ENCODE assay signal across 1 cellular context in the genomic region with DNA sequence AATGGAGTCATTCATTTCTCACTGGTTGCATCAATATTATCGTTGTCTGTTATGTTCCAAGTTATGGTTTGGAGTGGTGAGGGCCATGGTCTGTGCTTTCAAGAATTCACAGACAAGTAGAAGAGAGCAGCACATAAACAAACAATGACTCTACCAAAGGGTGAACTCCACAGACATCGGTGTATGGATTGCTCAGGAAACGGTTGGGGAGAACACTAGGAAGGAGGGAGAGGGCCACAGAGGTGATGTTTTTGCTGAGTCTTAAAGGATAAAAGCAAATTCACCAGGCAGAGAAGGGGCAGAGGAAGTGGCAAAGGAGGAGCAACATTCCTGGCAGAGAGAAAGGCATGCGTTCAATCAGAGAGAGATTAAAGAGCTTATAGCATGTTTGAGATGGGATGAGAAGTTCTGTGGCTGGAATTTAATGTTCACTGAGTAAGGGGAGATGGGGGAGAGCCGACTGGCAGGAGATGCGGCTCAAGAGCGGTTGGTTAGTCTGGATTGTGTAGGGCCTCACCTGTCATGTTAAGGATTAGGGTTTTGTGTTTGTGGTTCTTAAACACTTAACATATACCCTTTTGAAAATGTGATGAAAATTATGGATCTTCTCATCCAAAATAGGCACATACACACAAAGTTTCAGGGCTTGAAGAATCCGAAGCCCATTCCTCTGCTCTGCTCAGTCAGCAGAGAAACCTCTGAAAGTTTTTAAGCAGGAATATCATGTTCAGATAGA.
TF ChIP-seq lines count a peak whose summit lies in the region.

No MANE protein-coding gene starts in this region.

TF ChIP-seq in H1, 55 proteins besides CTCF, POLR2A, EP300 and RAD21:
- TF ChIP-seq TCF12 (IDR thresholded peaks at IDR 0.05; ENCODE audit: low read depth, low read length) (no peak), SRF (IDR thresholded peaks at IDR 0.05; ENCODE audit: low read depth, low read length) (no peak), SIX5 (IDR thresholded peaks at IDR 0.05; ENCODE audit: low read depth, low read length) (no peak), HDAC2 (IDR thresholded peaks at IDR 0.05; ENCODE audit: borderline replicate concordance in 1 of 2, low read depth in 2 of 2, low read length in 2 of 2) (no peak), CBX8 (IDR thresholded peaks at IDR 0.05; ENCODE audit: borderline replicate concordance, low read depth, low read length) (no peak), SP2 (IDR thresholded peaks at IDR 0.05; ENCODE audit: low read length) (no peak), SIN3A (conservative IDR thresholded peaks at IDR 0.05 in 1 of 2, IDR thresholded peaks at IDR 0.05 in 1 of 2; ENCODE audit: low read depth in 1 of 2, low read length in 2 of 2) (no peak), ZNF274 (IDR thresholded peaks at IDR 0.05; ENCODE audit: borderline replicate concordance, extremely low read depth, low read length) (no peak), JUND (IDR thresholded peaks at IDR 0.05; ENCODE audit: low read length) (no peak), POU5F1 (IDR thresholded peaks at IDR 0.05; ENCODE audit: low read depth, low read length) (no peak), HDAC6 (IDR thresholded peaks at IDR 0.05; ENCODE audit: low read depth, low read length) (no peak), CREB1 (IDR thresholded peaks at IDR 0.05) (no peak), KDM1A (IDR thresholded peaks at IDR 0.05; ENCODE audit: borderline replicate concordance, low read length) (no peak), ASH2L (IDR thresholded peaks at IDR 0.05; ENCODE audit: low read length) (no peak), CEBPB (IDR thresholded peaks at IDR 0.05; ENCODE audit: low read depth, low read length) (no peak), BACH1 (IDR thresholded peaks at IDR 0.05; ENCODE audit: low read length) (no peak)
- TF ChIP-seq, protein P1, sequence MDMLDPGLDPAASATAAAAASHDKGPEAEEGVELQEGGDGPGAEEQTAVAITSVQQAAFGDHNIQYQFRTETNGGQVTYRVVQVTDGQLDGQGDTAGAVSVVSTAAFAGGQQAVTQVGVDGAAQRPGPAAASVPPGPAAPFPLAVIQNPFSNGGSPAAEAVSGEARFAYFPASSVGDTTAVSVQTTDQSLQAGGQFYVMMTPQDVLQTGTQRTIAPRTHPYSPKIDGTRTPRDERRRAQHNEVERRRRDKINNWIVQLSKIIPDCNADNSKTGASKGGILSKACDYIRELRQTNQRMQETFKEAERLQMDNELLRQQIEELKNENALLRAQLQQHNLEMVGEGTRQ (IDR thresholded peaks at IDR 0.05; ENCODE audit: low read length) = no peak
- TF ChIP-seq, protein P2, sequence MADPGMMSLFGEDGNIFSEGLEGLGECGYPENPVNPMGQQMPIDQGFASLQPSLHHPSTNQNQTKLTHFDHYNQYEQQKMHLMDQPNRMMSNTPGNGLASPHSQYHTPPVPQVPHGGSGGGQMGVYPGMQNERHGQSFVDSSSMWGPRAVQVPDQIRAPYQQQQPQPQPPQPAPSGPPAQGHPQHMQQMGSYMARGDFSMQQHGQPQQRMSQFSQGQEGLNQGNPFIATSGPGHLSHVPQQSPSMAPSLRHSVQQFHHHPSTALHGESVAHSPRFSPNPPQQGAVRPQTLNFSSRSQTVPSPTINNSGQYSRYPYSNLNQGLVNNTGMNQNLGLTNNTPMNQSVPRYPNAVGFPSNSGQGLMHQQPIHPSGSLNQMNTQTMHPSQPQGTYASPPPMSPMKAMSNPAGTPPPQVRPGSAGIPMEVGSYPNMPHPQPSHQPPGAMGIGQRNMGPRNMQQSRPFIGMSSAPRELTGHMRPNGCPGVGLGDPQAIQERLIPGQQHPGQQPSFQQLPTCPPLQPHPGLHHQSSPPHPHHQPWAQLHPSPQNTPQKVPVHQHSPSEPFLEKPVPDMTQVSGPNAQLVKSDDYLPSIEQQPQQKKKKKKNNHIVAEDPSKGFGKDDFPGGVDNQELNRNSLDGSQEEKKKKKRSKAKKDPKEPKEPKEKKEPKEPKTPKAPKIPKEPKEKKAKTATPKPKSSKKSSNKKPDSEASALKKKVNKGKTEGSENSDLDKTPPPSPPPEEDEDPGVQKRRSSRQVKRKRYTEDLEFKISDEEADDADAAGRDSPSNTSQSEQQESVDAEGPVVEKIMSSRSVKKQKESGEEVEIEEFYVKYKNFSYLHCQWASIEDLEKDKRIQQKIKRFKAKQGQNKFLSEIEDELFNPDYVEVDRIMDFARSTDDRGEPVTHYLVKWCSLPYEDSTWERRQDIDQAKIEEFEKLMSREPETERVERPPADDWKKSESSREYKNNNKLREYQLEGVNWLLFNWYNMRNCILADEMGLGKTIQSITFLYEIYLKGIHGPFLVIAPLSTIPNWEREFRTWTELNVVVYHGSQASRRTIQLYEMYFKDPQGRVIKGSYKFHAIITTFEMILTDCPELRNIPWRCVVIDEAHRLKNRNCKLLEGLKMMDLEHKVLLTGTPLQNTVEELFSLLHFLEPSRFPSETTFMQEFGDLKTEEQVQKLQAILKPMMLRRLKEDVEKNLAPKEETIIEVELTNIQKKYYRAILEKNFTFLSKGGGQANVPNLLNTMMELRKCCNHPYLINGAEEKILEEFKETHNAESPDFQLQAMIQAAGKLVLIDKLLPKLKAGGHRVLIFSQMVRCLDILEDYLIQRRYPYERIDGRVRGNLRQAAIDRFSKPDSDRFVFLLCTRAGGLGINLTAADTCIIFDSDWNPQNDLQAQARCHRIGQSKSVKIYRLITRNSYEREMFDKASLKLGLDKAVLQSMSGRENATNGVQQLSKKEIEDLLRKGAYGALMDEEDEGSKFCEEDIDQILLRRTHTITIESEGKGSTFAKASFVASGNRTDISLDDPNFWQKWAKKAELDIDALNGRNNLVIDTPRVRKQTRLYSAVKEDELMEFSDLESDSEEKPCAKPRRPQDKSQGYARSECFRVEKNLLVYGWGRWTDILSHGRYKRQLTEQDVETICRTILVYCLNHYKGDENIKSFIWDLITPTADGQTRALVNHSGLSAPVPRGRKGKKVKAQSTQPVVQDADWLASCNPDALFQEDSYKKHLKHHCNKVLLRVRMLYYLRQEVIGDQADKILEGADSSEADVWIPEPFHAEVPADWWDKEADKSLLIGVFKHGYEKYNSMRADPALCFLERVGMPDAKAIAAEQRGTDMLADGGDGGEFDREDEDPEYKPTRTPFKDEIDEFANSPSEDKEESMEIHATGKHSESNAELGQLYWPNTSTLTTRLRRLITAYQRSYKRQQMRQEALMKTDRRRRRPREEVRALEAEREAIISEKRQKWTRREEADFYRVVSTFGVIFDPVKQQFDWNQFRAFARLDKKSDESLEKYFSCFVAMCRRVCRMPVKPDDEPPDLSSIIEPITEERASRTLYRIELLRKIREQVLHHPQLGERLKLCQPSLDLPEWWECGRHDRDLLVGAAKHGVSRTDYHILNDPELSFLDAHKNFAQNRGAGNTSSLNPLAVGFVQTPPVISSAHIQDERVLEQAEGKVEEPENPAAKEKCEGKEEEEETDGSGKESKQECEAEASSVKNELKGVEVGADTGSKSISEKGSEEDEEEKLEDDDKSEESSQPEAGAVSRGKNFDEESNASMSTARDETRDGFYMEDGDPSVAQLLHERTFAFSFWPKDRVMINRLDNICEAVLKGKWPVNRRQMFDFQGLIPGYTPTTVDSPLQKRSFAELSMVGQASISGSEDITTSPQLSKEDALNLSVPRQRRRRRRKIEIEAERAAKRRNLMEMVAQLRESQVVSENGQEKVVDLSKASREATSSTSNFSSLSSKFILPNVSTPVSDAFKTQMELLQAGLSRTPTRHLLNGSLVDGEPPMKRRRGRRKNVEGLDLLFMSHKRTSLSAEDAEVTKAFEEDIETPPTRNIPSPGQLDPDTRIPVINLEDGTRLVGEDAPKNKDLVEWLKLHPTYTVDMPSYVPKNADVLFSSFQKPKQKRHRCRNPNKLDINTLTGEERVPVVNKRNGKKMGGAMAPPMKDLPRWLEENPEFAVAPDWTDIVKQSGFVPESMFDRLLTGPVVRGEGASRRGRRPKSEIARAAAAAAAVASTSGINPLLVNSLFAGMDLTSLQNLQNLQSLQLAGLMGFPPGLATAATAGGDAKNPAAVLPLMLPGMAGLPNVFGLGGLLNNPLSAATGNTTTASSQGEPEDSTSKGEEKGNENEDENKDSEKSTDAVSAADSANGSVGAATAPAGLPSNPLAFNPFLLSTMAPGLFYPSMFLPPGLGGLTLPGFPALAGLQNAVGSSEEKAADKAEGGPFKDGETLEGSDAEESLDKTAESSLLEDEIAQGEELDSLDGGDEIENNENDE (IDR thresholded peaks at IDR 0.05; ENCODE audit: insufficient replicate concordance, low read length) = no peak
- TF ChIP-seq, protein P3, sequence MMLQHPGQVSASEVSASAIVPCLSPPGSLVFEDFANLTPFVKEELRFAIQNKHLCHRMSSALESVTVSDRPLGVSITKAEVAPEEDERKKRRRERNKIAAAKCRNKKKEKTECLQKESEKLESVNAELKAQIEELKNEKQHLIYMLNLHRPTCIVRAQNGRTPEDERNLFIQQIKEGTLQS (IDR thresholded peaks at IDR 0.05; ENCODE audit: insufficient read depth, low read depth, low read length) = no peak
